ENCODE assay signal across 8 cellular contexts in the genomic region with DNA sequence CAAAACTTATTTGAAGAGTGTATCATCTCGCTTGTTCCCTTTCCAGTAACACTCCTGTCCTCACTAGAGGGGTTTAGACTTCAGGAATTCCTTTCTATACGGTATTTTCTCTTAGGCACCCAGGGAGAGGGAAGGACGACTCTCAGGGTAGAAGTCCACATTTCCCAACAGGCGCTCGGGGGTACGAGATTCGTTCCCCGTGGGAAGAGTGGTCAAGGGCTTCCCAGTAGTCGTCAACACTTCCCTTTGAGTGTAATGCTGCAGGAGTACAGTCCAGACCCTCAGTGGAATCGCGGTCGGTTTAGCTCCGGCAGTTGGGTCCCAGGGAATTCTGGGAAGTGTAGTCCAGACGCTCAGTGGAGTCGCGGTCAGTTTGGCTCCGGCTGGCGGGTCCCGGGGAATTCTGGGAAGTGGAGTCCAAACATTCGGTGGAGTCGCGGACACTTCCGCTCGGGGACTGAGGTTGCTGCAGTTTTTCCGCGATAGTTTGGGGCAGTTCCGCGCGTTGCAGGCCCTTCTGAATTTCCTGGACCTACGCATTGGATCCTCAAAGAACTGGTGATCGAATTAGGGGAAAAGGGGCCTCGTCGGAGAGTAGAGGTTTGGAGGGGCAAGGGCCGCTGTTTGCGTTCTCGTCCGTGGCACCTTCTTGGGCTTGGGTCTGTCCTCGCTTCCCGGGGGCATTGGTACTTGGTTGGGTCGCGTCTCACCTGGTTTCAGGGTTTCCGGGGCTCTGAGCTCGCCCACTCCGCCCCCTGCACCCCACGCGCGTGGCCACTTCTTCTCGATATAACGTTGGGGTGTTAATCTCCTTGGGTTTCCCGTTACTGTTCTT. TPM values are rescaled to one million over a fixed set of nuclear protein-coding genes. Genes with fewer than 3 reads are reported as not detected.
DNase-seq lines count a peak whose midpoint lies in the region; ATAC-seq and TF ChIP-seq lines count a peak whose summit lies in the region.

A gene (plus strand): TSS at position 431 of the 835 bp plus-strand sequence. CDS start 3,513 bp downstream, outside the sequence.

- 0 to 1% (median 0%) methylated on average over 41 to 50 of the region's 50 CpGs for WGBS in heart left ventricle, 4 donors

- TF ChIP-seq CTCF in heart left ventricle (IDR thresholded peaks at IDR 0.05), result no peak
- TF ChIP-seq CTCF in type B pancreatic cell (conservative IDR thresholded peaks at IDR 0.05), result no peak

- H3K4me3 Mint-ChIP-seq in T-cell, result peak within 1 kb of the TSS; percentile 98 to 99 (median 98)
- peak within 1 kb of the TSS; percentile 99 for H3K4me3 Mint-ChIP-seq in type B pancreatic cell

- H3K9me3 Mint-ChIP-seq in T-cell (peaks cover 0 to 5% (median 3%) of the 10 kb centered on the region in 3 donors), type B pancreatic cell (no peaks in the 10 kb centered on the region)

- H3K4me3 ChIP-seq in adipocyte (ENCODE audit: low read length), result peak within 1 kb of the TSS; percentile 82
- peak within 1 kb of the TSS; percentile 67 to 89 (median 77) for H3K4me3 ChIP-seq in heart left ventricle

- H3K27ac Mint-ChIP-seq in T-cell (peak within 1 kb of the TSS; percentile 70 to 96), type B pancreatic cell (peak within 1 kb of the TSS; percentile 89)

- TF ChIP-seq POLR2A in heart left ventricle (IDR thresholded peaks at IDR 0.05), result peak in 1 of 2 donors; percentile 62

- ATAC-seq in HG02759 (IDR thresholded peaks at IDR 0.05; ENCODE audit: unreplicated experiment) (peak; percentile 85), T-cell (replicated peaks in 1 of 4) (peak; percentile 90 to 94 (median 90)), heart left ventricle (peak; percentile 95 to 99 (median 99))

- H3K9ac ChIP-seq in adipocyte (ENCODE audit: low read length), result peak within 1 kb of the TSS; percentile 99

- POLR2A ChIA-PET in T-cell (lab: Charles Lee), result no interaction called here

- H3K27me3 ChIP-seq in adipocyte (replicated peaks; ENCODE audit: control insufficient read depth, insufficient read depth, low read length), result no peaks in the 10 kb centered on the region
- H3K27me3 ChIP-seq in heart left ventricle, result no peaks in the 10 kb centered on the region

- H3K36me3 Mint-ChIP-seq in T-cell (peaks cover 24% of the 10 kb centered on the region), type B pancreatic cell (peaks cover 18% of the 10 kb centered on the region)

- intact Hi-C loops in heart left ventricle (cut with DNase I), result loop anchor here in 5 of 10 donors (1.0 to 10.0 kb wide), 8 partner anchors 19 to 92 kb away; a partner anchor contains a TSS
- intact Hi-C loops in posterior cingulate gyrus (cut with DNase I), result loop anchor here (1.0 to 2.0 kb wide), 3 partner anchors 19 to 71 kb away; a partner anchor contains a TSS

- CTCF ChIA-PET in T-cell (lab: Charles Lee), result interaction anchor here in 1 of 2 donors (1.4 to 1.7 kb wide), 2 partner anchors 405 to 426 kb away, joined by 3 to 4 read pairs; no protein-coding TSS in a partner anchor

- H3K9me3 ChIP-seq in adipocyte (ENCODE audit: control insufficient read depth, low read length), result no peaks in the 10 kb centered on the region
- H3K9me3 ChIP-seq in heart left ventricle, result no peaks in the 10 kb centered on the region

- H3K36me3 ChIP-seq in adipocyte (ENCODE audit: control insufficient read depth, insufficient read depth, low read length, severe bottlenecking) (peaks cover 27% of the 10 kb centered on the region), heart left ventricle (peaks cover 2 to 29% (median 26%) of the 10 kb centered on the region in 9 donors)

- peak within 1 kb of the TSS in 11 of 12 donors; percentile 51 to 86 (median 76) for H3K27ac ChIP-seq in heart left ventricle

- DNase-seq in GM04504 (ENCODE audit: low read depth) (peak; percentile 82), NCI-H1417 treated with DMSO at 0.1 percent for 48 hours (lab: John Stamatoyannopoulos, UW) (peak; percentile 64), T-cell (peak; percentile 61 to 89 (median 74)), adipocyte (ENCODE audit: low read depth) (peak; percentile 98), heart left ventricle (peak; percentile 93 to 95 (median 94)), posterior cingulate gyrus (peak; percentile 91 to 99 (median 94)), type B pancreatic cell (ENCODE audit: extremely low spot score, unreplicated experiment) (peak; percentile 89)

- H3K4me1 Mint-ChIP-seq in T-cell (peaks cover 26 to 30% (median 29%) of the 10 kb centered on the region in 3 donors), type B pancreatic cell (ENCODE audit: unreplicated experiment) (peaks cover 12% of the 10 kb centered on the region)

- H3K27me3 Mint-ChIP-seq in T-cell, result no peaks in the 10 kb centered on the region
- H3K27me3 Mint-ChIP-seq in type B pancreatic cell, result no peaks in the 10 kb centered on the region

- H3K4me1 ChIP-seq in adipocyte (ENCODE audit: control insufficient read depth, insufficient read depth, low read length) (peaks cover 8% of the 10 kb centered on the region), heart left ventricle (peaks cover 0 to 24% (median 11%) of the 10 kb centered on the region in 12 donors)

RNA-seq across cellular contexts. Expression of the gene that starts here (rescaled TPM):
- total RNA-seq in T-cell (10 to 100 TPM; 42.2 to 72.3 (median 71.2) TPM), heart left ventricle (10 to 100 TPM in 8 of 9 donors, 1 to 10 TPM in 1; 9.9 to 17.7 (median 13.0) TPM), type B pancreatic cell (ENCODE audit: low replicate concordance) (28.9 and 32.8 TPM in 2 replicates)
- 10 to 100 TPM in 1 of 2 donors, 1 to 10 TPM in 1; 7.1 to 11.8 TPM for polyA plus RNA-seq in heart left ventricle

Comparison
In these comparisons a context has a peak if more than half of its experiments do, and no peak if none do; other contexts are left out.
1. Peak in every context shown above with its lines: DNase-seq, ATAC-seq, H3K4me3 ChIP-seq and H3K27ac ChIP-seq.